ENCODE assay signal across 4 cellular contexts in genomic region chr9:32775283-32775682, GRCh38. TPM values are rescaled to one million over a fixed set of nuclear protein-coding genes. Genes with fewer than 3 reads are reported as not detected.
"Had no signal": no experiment of that assay in that cellular context is flagged by ENCODE, and none has a peak within 500 bp of the region (broad histone marks: within the 10 kb centered on the region; RNA-seq: fewer than 3 reads in every experiment).

No MANE protein-coding gene starts in this region.

- ATAC-seq: GM12878 had no signal

- H3K4me3 ChIP-seq: GM12878 had no signal

- DNase-seq: GDM1, GF-D8 had no signal

RNA-seq across cellular contexts. Expression of gene TMEM215, which starts 8.1 kb away (rescaled TPM):
- total RNA-seq: G401, GM12878 had no signal
- polyA plus RNA-seq: GM12878 had no signal
